Comparison of ENCODE assay signal across 29 cellular contexts in genomic region chr21:27569091-27569490, GRCh38.
DNase-seq lines count a peak whose midpoint lies in the region; ATAC-seq and TF ChIP-seq lines count a peak whose summit lies in the region.
"Had no signal": no experiment of that assay in that cellular context is flagged by ENCODE, and none has a peak within 500 bp of the region (broad histone marks: within the 10 kb centered on the region; RNA-seq: fewer than 3 reads in every experiment).

No MANE protein-coding gene starts in this region.

- 78% methylated on average over 2 of the region's 2 CpGs for WGBS in SK-N-SH (ENCODE audit: low lambda C conversion rate)

- intact Hi-C loops in tibial artery (cut with DNase I; ENCODE audit: low total_unique reads) = loop anchor here (10.0 kb wide), 1 partner anchor 714 kb away; no protein-coding TSS in a partner anchor

- TF ChIP-seq EP300 in SK-N-SH (IDR thresholded peaks at IDR 0.05; ENCODE audit: borderline replicate concordance in 1 of 2, low read depth in 1 of 2, low read length in 1 of 2) = no peak

- no peaks in the 10 kb centered on the region for H3K9me2 ChIP-seq in SK-N-SH

- peak overlapping the region; percentile 69; the same call in 1 of the 2 replicates for H3K4me2 ChIP-seq in SK-N-SH
- H3K4me2 ChIP-seq: GM23338 had no signal

- H2AFZ ChIP-seq in SK-N-SH (ENCODE audit: low read depth) = no peak overlapping the region
- H2AFZ ChIP-seq: GM23338 had no signal

- no peaks in the 10 kb centered on the region for H3K79me2 ChIP-seq in SK-N-SH (ENCODE audit: insufficient read depth)

- H3F3A ChIP-seq in SK-N-SH (replicated peaks; ENCODE audit: insufficient read depth) = peaks cover 48% of the 10 kb centered on the region

- peak overlapping the region; percentile 60 for H3K9ac ChIP-seq in SK-N-SH

- ATAC-seq in SK-N-SH treated with all-trans-retinoic acid at 6 μM for 48 hours = no peak
- ATAC-seq: activated CD8-positive, alpha-beta memory T cell treated with anti-CD3 and anti-CD28 coated beads, Interleukin-2, amount 10 ng/mL, durations not matched to agents 7 days and 5 days; activated T-cell treated with anti-CD3 and anti-CD28 coated beads, Interleukin-2, amount 50 U/mL, for 72 hours; gastrocnemius medialis; GM23338; Panc1; right lobe of liver had no signal

- H3K4me3 ChIP-seq in SK-N-SH (ENCODE audit: low read depth in 2 of 2, low read length in 1 of 2) (no peak overlapping the region), choroid plexus epithelial cell (ENCODE audit: low read depth, low read length) (no peak overlapping the region), tibial artery (no peak overlapping the region)
- H3K4me3 ChIP-seq: cardiac muscle cell, gastrocnemius medialis, GM23338, right lobe of liver had no signal

- H3K27ac ChIP-seq in SK-N-SH (ENCODE audit: low read depth in 2 of 2, low read length in 1 of 2) (peak overlapping the region in 1 of 2 experiments; percentile 87; a peak in 2 of 4 replicates), tibial artery (peak overlapping the region; percentile 62 to 63)
- H3K27ac ChIP-seq: 22Rv1, cardiac muscle cell, right lobe of liver, VCaP had no signal

- TF ChIP-seq CTCF in SK-N-SH (IDR thresholded peaks at IDR 0.05) = no peak
- TF ChIP-seq CTCF in choroid plexus epithelial cell (conservative IDR thresholded peaks at IDR 0.05; ENCODE audit: low read depth, low read length) = no peak
- TF ChIP-seq CTCF in tibial artery (IDR thresholded peaks at IDR 0.05) = no peak

- TF ChIP-seq RAD21 in SK-N-SH (IDR thresholded peaks at IDR 0.05; ENCODE audit: low read length) = no peak

- no peak for DNase-seq in SK-N-SH
- peak; percentile 43 for DNase-seq in choroid plexus epithelial cell (ENCODE audit: low read depth)
- DNase-seq in iris pigment epithelial cell (ENCODE audit: low read depth) = peak; percentile 32
- DNase-seq in tibial artery = no peak
- no peak for DNase-seq in stimulated activated CD8-positive, alpha-beta memory T cell treated with anti-CD3 and anti-CD28 coated beads, Interleukin-4, amount 100 ng/mL, for 48 hours
- DNase-seq in hepatic stellate cell (ENCODE audit: low spot score) = no peak
- no peak for DNase-seq in NCI-H1694 (lab: John Stamatoyannopoulos, UW)
- DNase-seq: activated CD4-positive, alpha-beta T cell treated with anti-CD3 and anti-CD28 coated beads, Interleukin-2, amount 50 U/mL, for 1 hour; activated CD8-positive, alpha-beta memory T cell treated with anti-CD3 and anti-CD28 coated beads, Interleukin-2, amount 10 ng/mL, durations not matched to agents 7 days and 5 days; activated naive CD4-positive, alpha-beta T cell treated with anti-CD3 and anti-CD28 coated beads for 36 hours; activated T-cell treated with anti-CD3 and anti-CD28 coated beads, Interleukin-2, amount 50 U/mL, for 72 hours; amniotic stem cell; CD4-positive, alpha-beta T cell; dermis blood vessel endothelial cell; gastrocnemius medialis; hypothalamus; MV-4-11; NCI-H1694 treated with DMSO at 0.1 percent for 48 hours; NCI-H2171; NCI-H524; nephron progenitor cell; right lobe of liver; T-helper 2 cell had no signal

- no peaks in the 10 kb centered on the region for H3K36me3 ChIP-seq in SK-N-SH (replicated peaks in 1 of 2; ENCODE audit: control insufficient read depth in 1 of 2, insufficient read depth in 2 of 2, low read length in 1 of 2)
- H3K36me3 ChIP-seq in tibial artery = no peaks in the 10 kb centered on the region
- H3K36me3 ChIP-seq: cardiac muscle cell, gastrocnemius medialis, right lobe of liver had no signal

- no peaks in the 10 kb centered on the region for H4K20me1 ChIP-seq in SK-N-SH (ENCODE audit: insufficient read depth)

- POLR2A ChIA-PET in SK-N-SH (lab: Yijun Ruan, JAX) = no interaction called here

- H3K27me3 ChIP-seq in SK-N-SH (ENCODE audit: insufficient read depth) = no peaks in the 10 kb centered on the region
- no peaks in the 10 kb centered on the region for H3K27me3 ChIP-seq in tibial artery
- H3K27me3 ChIP-seq: cardiac muscle cell, gastrocnemius medialis, right lobe of liver had no signal

- no peaks in the 10 kb centered on the region for H3K9me3 ChIP-seq in SK-N-SH
- no peaks in the 10 kb centered on the region for H3K9me3 ChIP-seq in tibial artery
- H3K9me3 ChIP-seq: gastrocnemius medialis, right lobe of liver had no signal

- CTCF ChIA-PET in SK-N-SH (lab: Yijun Ruan, JAX) = interaction anchor here (0.9 to 1.8 kb wide), 4 partner anchors 14 to 1176 kb away, joined by 3 to 10 read pairs (median 4); no protein-coding TSS in a partner anchor

- H3K4me1 ChIP-seq in SK-N-SH (ENCODE audit: control insufficient read depth in 1 of 2, insufficient read depth in 2 of 2, low read depth in 1 of 2, low read length in 1 of 2) (peaks cover 2 to 38% of the 10 kb centered on the region in 2 experiments; a peak in 2 of 4 replicates), tibial artery (peaks cover 0 to 36% (median 15%) of the 10 kb centered on the region in 4 donors)
- H3K4me1 ChIP-seq: right lobe of liver had no signal

TF ChIP-seq in SK-N-SH, 30 proteins besides CTCF, POLR2A, EP300 and RAD21 (continues in another document):
- no peak for TF ChIP-seq REST (IDR thresholded peaks at IDR 0.05; ENCODE audit: low read depth, low read length)

TF ChIP-seq in SK-N-SH treated with all-trans-retinoic acid at 6 μM for 48 hours, 23 proteins besides CTCF, POLR2A, EP300 and RAD21 (continues in another document):
- TF ChIP-seq ZC3H10 (CRISPR knock-in tag; IDR thresholded peaks at IDR 0.05) (no peak), PATZ1 (CRISPR knock-in tag; IDR thresholded peaks at IDR 0.05; ENCODE audit: borderline replicate concordance) (no peak), RARB (CRISPR knock-in tag; IDR thresholded peaks at IDR 0.05) (no peak), POU6F1 (CRISPR knock-in tag; IDR thresholded peaks at IDR 0.05; ENCODE audit: borderline replicate concordance, low read depth) (no peak), ZNF8 (CRISPR knock-in tag; IDR thresholded peaks at IDR 0.05) (no peak), CSDC2 (CRISPR knock-in tag; IDR thresholded peaks at IDR 0.05) (no peak), ZFP30 (CRISPR knock-in tag; IDR thresholded peaks at IDR 0.05) (no peak), SNAI2 (CRISPR knock-in tag; IDR thresholded peaks at IDR 0.05) (no peak), OSR1 (CRISPR knock-in tag; IDR thresholded peaks at IDR 0.05) (no peak), ESRRG (CRISPR knock-in tag; IDR thresholded peaks at IDR 0.05) (no peak), ZNF565 (CRISPR knock-in tag; conservative IDR thresholded peaks at IDR 0.05; ENCODE audit: low read depth) (no peak), TOX (CRISPR knock-in tag; IDR thresholded peaks at IDR 0.05; ENCODE audit: borderline replicate concordance) (no peak), ZNF70 (CRISPR knock-in tag; IDR thresholded peaks at IDR 0.05) (no peak), CREB5 (CRISPR knock-in tag; IDR thresholded peaks at IDR 0.05; ENCODE audit: low read depth) (no peak)

Comparison
In these comparisons a context has a peak if more than half of its experiments do, and no peak if none do; other contexts are left out.
1. DNase-seq: peak in choroid plexus epithelial cell (single experiment) and iris pigment epithelial cell (single experiment); none in SK-N-SH (single experiment), tibial artery (0 of 2), stimulated activated CD8-positive, alpha-beta memory T cell treated with anti-CD3 and anti-CD28 coated beads, Interleukin-4, amount 100 ng/mL, for 48 hours (single experiment), hepatic stellate cell (single experiment) and NCI-H1694 (single experiment).